27 cellular contexts compared by ENCODE assay signal in the genomic region with DNA sequence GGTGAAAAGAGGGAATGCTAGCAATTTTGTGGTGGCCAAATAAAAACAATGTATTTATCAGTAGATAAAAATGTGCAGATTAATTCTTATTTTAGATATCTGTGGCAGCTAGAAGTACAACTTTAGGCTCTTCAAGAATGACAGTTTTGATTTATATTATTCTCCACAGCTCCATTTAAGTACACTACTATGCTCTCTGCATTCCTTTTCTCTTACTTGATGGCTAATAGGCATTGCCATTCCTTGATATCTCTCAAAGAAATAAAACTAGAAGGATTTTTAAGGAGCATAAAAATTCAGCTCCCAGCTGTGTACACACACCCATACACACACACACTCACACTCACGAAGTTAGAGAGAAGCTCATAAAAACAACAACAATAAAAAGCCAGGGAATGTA.
"Had no signal": no experiment of that assay in that cellular context is flagged by ENCODE, and none has a peak within 500 bp of the region (broad histone marks: within the 10 kb centered on the region; RNA-seq: fewer than 3 reads in every experiment).

No MANE protein-coding gene starts in this region.

- H3K4me1 ChIP-seq: breast epithelium, heart left ventricle, right lobe of liver, testis, transverse colon had no signal

- H3K27ac ChIP-seq: breast epithelium, foreskin keratinocyte, heart left ventricle, right lobe of liver, skin epidermis, testis, transverse colon, WERI-Rb-1 had no signal

- H3K36me3 ChIP-seq: breast epithelium, heart left ventricle, right lobe of liver, transverse colon, WERI-Rb-1 had no signal

- ATAC-seq: activated CD4-positive, CD25-positive, alpha-beta regulatory T cell treated with anti-CD3 and anti-CD28 coated beads, Interleukin-2, amount 50 U/mL, for 24 hours; esophagus mucosa; foreskin keratinocyte; heart left ventricle; natural killer cell treated with Interleukin-12 subunit alpha and Interleukin-12 subunit beta and Interleukin-15 and Interleukin-18, amount 100 ng/mL, for 72 hours; right lobe of liver; stimulated activated naive CD8-positive, alpha-beta T cell treated with anti-CD3 and anti-CD28 coated beads, Interleukin-15, Interleukin-2, amounts not matched to agents 100 U/mL and 50 U/mL, for 24 hours had no signal

- H3K9me3 ChIP-seq: breast epithelium, heart left ventricle, right lobe of liver, testis, transverse colon had no signal

- H3K4me3 ChIP-seq: breast epithelium, heart left ventricle, right lobe of liver, skin epidermis, testis, transverse colon had no signal

- DNase-seq: activated CD4-positive, alpha-beta memory T cell treated with anti-CD3 and anti-CD28 coated beads for 36 hours; activated CD4-positive, alpha-beta T cell treated with anti-CD3 and anti-CD28 coated beads, Interleukin-2, amount 10 ng/mL, durations not matched to agents 24 days and 14 days; activated CD8-positive, alpha-beta memory T cell treated with anti-CD3 and anti-CD28 coated beads, Interleukin-2, amount 50 U/mL, for 4 hours; activated gamma-delta T cell treated with Interleukin-2 at 50 U/mL for 16 hours; activated naive CD4-positive, alpha-beta T cell treated with anti-CD3 and anti-CD28 coated beads, Interleukin-2, amount 50 U/mL, for 16 hours; activated T-cell treated with anti-CD3 and anti-CD28 coated beads, Interleukin-2, amount 50 U/mL, for 1 hour; amygdala; central memory CD4-positive, alpha-beta T cell; endodermal cell; heart left ventricle; hypothalamus; midbrain; posterior cingulate gyrus; right lobe of liver; stimulated activated CD4-positive, alpha-beta T cell treated with anti-CD3 and anti-CD28 coated beads, Interleukin-12 subunit alpha, Interleukin-12 subunit beta, amount 100 ng/mL, for 4 hours; stimulated activated CD4-positive, alpha-beta T cell treated with anti-CD3 and anti-CD28 coated beads, Interleukin-4, amount 100 ng/mL, for 1 hour; stimulated activated naive CD8-positive, alpha-beta T cell treated with anti-CD3 and anti-CD28 coated beads, Interleukin-15, Interleukin-2, amounts not matched to agents 100 U/mL and 50 U/mL, for 24 hours; T-helper 9 cell; testis; transverse colon; WERI-Rb-1 had no signal

- H3K27me3 ChIP-seq: breast epithelium, foreskin keratinocyte, heart left ventricle, right lobe of liver, testis, transverse colon had no signal
